ENCODE assay signal across 24 cellular contexts in genomic region chr10:20289055-20289454, GRCh38.
A peak's percentile ranks its signal among the peaks of the same experiment; 100 is the strongest.
DNase-seq lines count a peak whose midpoint lies in the region; ATAC-seq and TF ChIP-seq lines count a peak whose summit lies in the region.
"Had no signal": no experiment of that assay in that cellular context is flagged by ENCODE, and none has a peak within 500 bp of the region (broad histone marks: within the 10 kb centered on the region; RNA-seq: fewer than 3 reads in every experiment).

No MANE protein-coding gene starts in this region.

- H3K79me2 ChIP-seq in GM23338 (replicated peaks; ENCODE audit: insufficient read depth): no peaks in the 10 kb centered on the region

- H3K36me3 ChIP-seq in GM23338 (ENCODE audit: insufficient read depth) (no peaks in the 10 kb centered on the region), left lung (no peaks in the 10 kb centered on the region)
- H3K36me3 ChIP-seq: BE2C, HAP-1 had no signal

- H3K4me1 ChIP-seq in GM23338 (ENCODE audit: insufficient read depth) (no peaks in the 10 kb centered on the region), left lung (no peaks in the 10 kb centered on the region)
- H3K4me1 ChIP-seq: A549; BE2C; BLaER1 treated with 17β-estradiol and CSF1 and Interleukin-3, amounts not matched to agents 10 nM and 100 nM; HAP-1 had no signal

- H4K20me1 ChIP-seq in GM23338 (replicated peaks; ENCODE audit: insufficient read depth): no peaks in the 10 kb centered on the region
- H4K20me1 ChIP-seq: BLaER1 treated with 17β-estradiol and CSF1 and Interleukin-3, amounts not matched to agents 10 nM and 100 nM had no signal

- peaks cover 23% of the 10 kb centered on the region for H3K9me3 Mint-ChIP-seq in GM23338
- peaks cover 22% of the 10 kb centered on the region for H3K9me3 Mint-ChIP-seq in WTC11
- peaks cover 7% of the 10 kb centered on the region for H3K9me3 Mint-ChIP-seq in mesothelial cell of epicardium
- H3K9me3 Mint-ChIP-seq in type B pancreatic cell: no peaks in the 10 kb centered on the region
- H3K9me3 Mint-ChIP-seq: CD4-positive, alpha-beta T cell had no signal

- ATAC-seq in GM23338 (no peak), WTC11 (peak; percentile 57), sciatic nerve (peak; percentile 48), left lung (no peak), GM21360 (IDR thresholded peaks at IDR 0.05; ENCODE audit: unreplicated experiment) (no peak)
- ATAC-seq: A549, GM12878 had no signal

- H3K36me3 Mint-ChIP-seq in GM23338 (ENCODE audit: low read depth): peaks cover 11% of the 10 kb centered on the region; the same call in 2 of the 3 replicates
- H3K36me3 Mint-ChIP-seq in WTC11: peaks cover 31% of the 10 kb centered on the region
- H3K36me3 Mint-ChIP-seq in mesothelial cell of epicardium: peaks cover 2% of the 10 kb centered on the region
- H3K36me3 Mint-ChIP-seq in type B pancreatic cell: peaks cover 2% of the 10 kb centered on the region
- H3K36me3 Mint-ChIP-seq: CD8-positive, alpha-beta memory T cell had no signal

- H3K27ac ChIP-seq in GM23338 (ENCODE audit: low read depth) (peak overlapping the region; percentile 21; the same call in 1 of the 2 replicates), left lung (no peak overlapping the region)
- H3K27ac ChIP-seq: A549; BLaER1 treated with 17β-estradiol and CSF1 and Interleukin-3, amounts not matched to agents 10 nM and 100 nM had no signal

- no peak overlapping the region for H2AFZ ChIP-seq in GM23338

- CTCF ChIA-PET in WTC11 (lab: Charles Lee): no interaction called here

- POLR2A ChIA-PET in WTC11 (lab: Charles Lee): no interaction called here

- H3K4me1 Mint-ChIP-seq in GM23338 (peaks cover 9% of the 10 kb centered on the region; the same call in 2 of the 3 replicates), WTC11 (peaks cover 15% of the 10 kb centered on the region), mesothelial cell of epicardium (peaks cover 24% of the 10 kb centered on the region), type B pancreatic cell (ENCODE audit: unreplicated experiment) (peaks cover 4% of the 10 kb centered on the region)
- H3K4me1 Mint-ChIP-seq: CD8-positive, alpha-beta memory T cell had no signal

- no peaks in the 10 kb centered on the region for H3K27me3 ChIP-seq in GM23338 (ENCODE audit: insufficient read depth)
- no peaks in the 10 kb centered on the region for H3K27me3 ChIP-seq in left lung
- H3K27me3 ChIP-seq: BE2C; BLaER1 treated with 17β-estradiol and CSF1 and Interleukin-3, amounts not matched to agents 10 nM and 100 nM had no signal

- H3K9me3 ChIP-seq in left lung: peaks cover 0 to 4% of the 10 kb centered on the region in 2 donors
- H3K9me3 ChIP-seq: A549; BE2C; BLaER1 treated with 17β-estradiol and CSF1 and Interleukin-3, amounts not matched to agents 10 nM and 100 nM; HAP-1 had no signal

- H3K4me3 ChIP-seq in GM23338 (no peak overlapping the region), left lung (no peak overlapping the region)
- H3K4me3 ChIP-seq: A549; BLaER1 treated with 17β-estradiol and CSF1 and Interleukin-3, amounts not matched to agents 10 nM and 100 nM; GM12878; HAP-1 had no signal

- no peaks in the 10 kb centered on the region for H3F3A ChIP-seq in GM23338 (replicated peaks; ENCODE audit: low read depth)

- no peak for DNase-seq in GM23338 (ENCODE audit: low spot score)
- no peak for DNase-seq in WTC11 (ENCODE audit: low spot score)
- no peak for DNase-seq in mesothelial cell of epicardium (ENCODE audit: low spot score in 2 of 2, unreplicated experiment in 2 of 2)
- DNase-seq in sciatic nerve (ENCODE audit: low spot score): no peak
- DNase-seq in left lung: no peak
- no peak for DNase-seq in type B pancreatic cell (ENCODE audit: extremely low spot score, unreplicated experiment)
- DNase-seq: 8988T; ACHN; AML-193; BE2C; CD4-positive, alpha-beta T cell; CD8-positive, alpha-beta memory T cell; DMS 273 treated with DMSO at 0.1 percent for 48 hours; DMS79; EL; GDM1; GOT3; HFFc6 had no signal

- H3K4me2 ChIP-seq in GM23338: no peak overlapping the region
- H3K4me2 ChIP-seq: A549; BLaER1 treated with 17β-estradiol and CSF1 and Interleukin-3, amounts not matched to agents 10 nM and 100 nM had no signal

- TF ChIP-seq CTCF in GM23338 (conservative IDR thresholded peaks at IDR 0.05; ENCODE audit: low read depth in 2 of 2) (peak in 1 of 2 experiments; percentile 19; a peak in 1 of 4 replicates), WTC11 (IDR thresholded peaks at IDR 0.05) (no peak), mesothelial cell of epicardium (IDR thresholded peaks at IDR 0.05; ENCODE audit: unreplicated experiment) (no peak), left lung (IDR thresholded peaks at IDR 0.05) (no peak), type B pancreatic cell (conservative IDR thresholded peaks at IDR 0.05) (no peak)

- H3K9me2 ChIP-seq in GM23338 (ENCODE audit: insufficient read depth): no peaks in the 10 kb centered on the region

- H3K27ac Mint-ChIP-seq in GM23338 (no peak overlapping the region), WTC11 (no peak overlapping the region), mesothelial cell of epicardium (peak overlapping the region; percentile 14), type B pancreatic cell (no peak overlapping the region)
- H3K27ac Mint-ChIP-seq: CD14-positive monocyte; CD4-positive, alpha-beta T cell; CD8-positive, alpha-beta memory T cell; HFFc6 had no signal

- H3K4me3 Mint-ChIP-seq in GM23338: no peak overlapping the region
- no peak overlapping the region for H3K4me3 Mint-ChIP-seq in WTC11
- H3K4me3 Mint-ChIP-seq in mesothelial cell of epicardium: no peak overlapping the region
- H3K4me3 Mint-ChIP-seq in type B pancreatic cell: no peak overlapping the region
- H3K4me3 Mint-ChIP-seq: CD14-positive monocyte; CD4-positive, alpha-beta T cell; CD8-positive, alpha-beta memory T cell; HFFc6 had no signal

- H3K27me3 Mint-ChIP-seq in GM23338 (ENCODE audit: insufficient read depth, low read depth, poor library complexity): peaks cover 4% of the 10 kb centered on the region
- no peaks in the 10 kb centered on the region for H3K27me3 Mint-ChIP-seq in WTC11 (ENCODE audit: low read depth)
- H3K27me3 Mint-ChIP-seq in mesothelial cell of epicardium (ENCODE audit: low read depth): no peaks in the 10 kb centered on the region
- no peaks in the 10 kb centered on the region for H3K27me3 Mint-ChIP-seq in type B pancreatic cell
- H3K27me3 Mint-ChIP-seq: CD4-positive, alpha-beta T cell; CD8-positive, alpha-beta memory T cell had no signal

- intact Hi-C loops in sciatic nerve (cut with DNase I): no loop called here
- intact Hi-C loops in left lung (cut with DNase I): no loop called here

TF ChIP-seq in GM23338, 12 proteins besides CTCF, POLR2A, EP300 and RAD21 (continues in another document):
- TF ChIP-seq STAT1 (IDR thresholded peaks at IDR 0.05; ENCODE audit: unreplicated experiment) (no peak), ZNF114 (CRISPR knock-in tag; IDR thresholded peaks at IDR 0.05) (no peak), CREB1 (CRISPR knock-in tag; IDR thresholded peaks at IDR 0.05; ENCODE audit: low read depth) (no peak), ETS1 (IDR thresholded peaks at IDR 0.05) (no peak)

TF ChIP-seq in WTC11, 78 proteins besides CTCF, POLR2A, EP300 and RAD21 (continues in another document):
- TF ChIP-seq USF1 (CRISPR knock-in tag; IDR thresholded peaks at IDR 0.05): no peak
- no peak for TF ChIP-seq NFYB (CRISPR knock-in tag; conservative IDR thresholded peaks at IDR 0.05; ENCODE audit: low read depth)
- no peak for TF ChIP-seq ZNF671 (CRISPR knock-in tag; IDR thresholded peaks at IDR 0.05)
- TF ChIP-seq NFE2L1 (CRISPR knock-in tag; IDR thresholded peaks at IDR 0.05): no peak
- no peak for TF ChIP-seq TP53 (CRISPR knock-in tag; IDR thresholded peaks at IDR 0.05)
- no peak for TF ChIP-seq ERG (CRISPR knock-in tag; IDR thresholded peaks at IDR 0.05)
- TF ChIP-seq RORB (CRISPR knock-in tag; IDR thresholded peaks at IDR 0.05): no peak
- TF ChIP-seq MYBL2 (CRISPR knock-in tag; IDR thresholded peaks at IDR 0.05): no peak
- no peak for TF ChIP-seq ZNF219 (CRISPR knock-in tag; IDR thresholded peaks at IDR 0.05; ENCODE audit: borderline replicate concordance)
- no peak for TF ChIP-seq SMAD4 (CRISPR knock-in tag; IDR thresholded peaks at IDR 0.05)
- no peak for TF ChIP-seq ZNF121 (CRISPR knock-in tag; IDR thresholded peaks at IDR 0.05)
- TF ChIP-seq ATF6 (CRISPR knock-in tag; IDR thresholded peaks at IDR 0.05): no peak

Comparison
In these comparisons a context has a peak if more than half of its experiments do, and no peak if none do; other contexts are left out.
1. ATAC-seq: peak in WTC11 (single experiment) and sciatic nerve (single experiment); none in GM23338 (single experiment), left lung (single experiment) and GM21360 (single experiment).